Comparison of ENCODE assay signal across 13 cellular contexts in genomic region chr3:16589867-16590624, GRCh38. TPM values are rescaled to one million over a fixed set of nuclear protein-coding genes. Genes with fewer than 3 reads are reported as not detected.
DNase-seq lines count a peak whose midpoint lies in the region; ATAC-seq and TF ChIP-seq lines count a peak whose summit lies in the region.
"Had no signal": no experiment of that assay in that cellular context is flagged by ENCODE, and none has a peak within 500 bp of the region (broad histone marks: within the 10 kb centered on the region; RNA-seq: fewer than 3 reads in every experiment).

No MANE protein-coding gene starts in this region.

- no peaks in the 10 kb centered on the region for H3K4me1 Mint-ChIP-seq in type B pancreatic cell (ENCODE audit: unreplicated experiment)

- ATAC-seq in GM19043 (IDR thresholded peaks at IDR 0.05; ENCODE audit: low read depth, unreplicated experiment) (peak; percentile 99), HG02759 (IDR thresholded peaks at IDR 0.05; ENCODE audit: unreplicated experiment) (peak; percentile 98), HG03520 (IDR thresholded peaks at IDR 0.05; ENCODE audit: unreplicated experiment) (peak; percentile 96)
- ATAC-seq: naive thymus-derived CD8-positive, alpha-beta T cell; PC-3 had no signal

- H3K27me3 Mint-ChIP-seq in type B pancreatic cell: peaks cover 4% of the 10 kb centered on the region

- H3K9me3 Mint-ChIP-seq in type B pancreatic cell: no peaks in the 10 kb centered on the region
- H3K9me3 Mint-ChIP-seq: naive thymus-derived CD8-positive, alpha-beta T cell had no signal

- no peak overlapping the region; the same call in 1 of the 2 replicates for H3K4me3 ChIP-seq in GM12864 (ENCODE audit: low read depth, low read length)
- H3K4me3 ChIP-seq: transverse colon had no signal

- H3K36me3 Mint-ChIP-seq in type B pancreatic cell: no peaks in the 10 kb centered on the region
- H3K36me3 Mint-ChIP-seq: activated naive CD8-positive, alpha-beta T cell; naive thymus-derived CD8-positive, alpha-beta T cell had no signal

- TF ChIP-seq CTCF in GM12864 (IDR thresholded peaks at IDR 0.05; ENCODE audit: low read depth, low read length, missing control alignments) (no peak), type B pancreatic cell (conservative IDR thresholded peaks at IDR 0.05) (no peak)

- DNase-seq in GM12864 (ENCODE audit: low read depth): peak; percentile 59
- no peak for DNase-seq in DMS 273 (lab: John Stamatoyannopoulos, UW; ENCODE audit: unreplicated experiment)
- DNase-seq in KG1 (lab: John Stamatoyannopoulos, UW): no peak
- DNase-seq in T-helper 1 cell: no peak
- DNase-seq in type B pancreatic cell (ENCODE audit: extremely low spot score, unreplicated experiment): no peak
- DNase-seq: C1 segment of cervical spinal cord; naive thymus-derived CD8-positive, alpha-beta T cell; PC-3; transverse colon had no signal

- no peak overlapping the region for H3K4me3 Mint-ChIP-seq in type B pancreatic cell
- H3K4me3 Mint-ChIP-seq: activated naive CD8-positive, alpha-beta T cell; naive thymus-derived CD8-positive, alpha-beta T cell had no signal

- no peak overlapping the region for H3K27ac Mint-ChIP-seq in type B pancreatic cell
- H3K27ac Mint-ChIP-seq: activated naive CD8-positive, alpha-beta T cell had no signal

RNA-seq across cellular contexts. Expression of gene DAZL, which starts 15.2 kb away (rescaled TPM):
- not detected in 2 replicates for total RNA-seq in type B pancreatic cell (ENCODE audit: low replicate concordance)
- total RNA-seq: naive thymus-derived CD8-positive, alpha-beta T cell; transverse colon had no signal
